Comparison of ENCODE assay signal across 1 cellular context in the genomic region with DNA sequence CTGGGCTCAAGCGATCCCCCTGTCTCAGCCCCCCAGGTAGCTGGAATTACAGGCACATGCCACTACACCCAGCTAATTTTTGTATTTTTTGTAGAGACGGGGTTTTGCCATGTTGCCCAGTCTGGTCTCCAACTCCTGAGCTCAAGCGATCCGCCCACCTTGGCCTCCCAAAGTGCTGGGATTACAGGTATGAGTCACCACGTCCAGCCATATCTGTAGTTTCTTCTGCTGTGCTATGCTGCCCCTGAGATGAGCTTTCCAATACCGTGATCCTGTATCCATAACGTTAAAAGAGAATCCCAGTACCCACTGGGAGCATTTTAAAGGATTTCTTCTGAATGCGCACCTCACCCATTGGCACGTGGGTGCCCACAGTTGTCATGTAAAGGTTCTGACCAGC. TPM values are rescaled to one million over a fixed set of nuclear protein-coding genes. Genes with fewer than 3 reads are reported as not detected.
"Had no signal": no experiment of that assay in that cellular context is flagged by ENCODE, and none has a peak within 500 bp of the region (broad histone marks: within the 10 kb centered on the region; RNA-seq: fewer than 3 reads in every experiment).

No MANE protein-coding gene starts in this region.

RNA-seq across cellular contexts. Expression of a gene that starts 20.2 kb away (rescaled TPM):
- polyA plus RNA-seq: IgD-negative memory B cell had no signal
